In the genomic region with DNA sequence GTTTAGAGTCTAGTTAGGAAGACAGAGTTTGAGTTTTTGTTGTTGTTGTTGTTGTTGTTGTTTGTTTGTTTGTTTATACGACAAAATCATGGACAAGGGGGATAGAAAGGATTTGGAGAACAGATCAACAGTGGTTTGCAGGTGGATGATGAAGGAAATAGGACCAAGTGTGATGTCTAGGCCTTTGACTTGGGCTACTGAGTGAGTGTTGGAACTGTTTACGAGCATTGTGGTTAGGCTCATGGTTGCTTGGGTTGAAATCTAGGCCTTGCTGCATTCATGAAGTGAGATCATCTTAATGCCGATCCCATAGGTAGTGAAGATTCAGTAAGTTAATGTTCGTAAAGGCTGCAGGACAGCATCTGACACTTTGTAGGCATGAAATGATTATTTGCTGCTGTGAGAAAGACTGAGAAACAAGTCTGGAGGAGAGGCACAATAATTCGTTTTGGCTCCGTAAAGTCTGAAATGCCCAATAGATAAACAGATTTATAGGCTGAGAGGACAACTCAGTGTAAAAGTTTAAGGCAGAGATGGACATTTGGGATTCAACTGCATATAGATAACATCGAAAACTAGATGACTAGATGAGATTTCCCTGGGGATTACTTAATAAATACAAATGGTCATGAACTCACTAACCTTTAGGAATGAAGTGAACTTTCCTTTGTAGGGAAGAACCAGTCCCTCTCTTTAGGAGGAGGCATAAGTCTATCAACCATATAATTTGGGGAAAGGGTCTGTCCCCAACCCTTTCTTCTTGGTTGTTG, we compare ENCODE assay signal across 22 cellular contexts.
DNase-seq lines count a peak whose midpoint lies in the region; ATAC-seq, FAIRE-seq and TF ChIP-seq lines count a peak whose summit lies in the region.
"Had no signal": no experiment of that assay in that cellular context is flagged by ENCODE, and none has a peak within 500 bp of the region (broad histone marks: within the 10 kb centered on the region; RNA-seq: fewer than 3 reads in every experiment).

No MANE protein-coding gene starts in this region.

- BruUV-seq in HepG2 (replicated peaks; lab: Mats Ljungman, UMichigan), result no TSS peak

- H3K79me2 ChIP-seq in GM23248 (ENCODE audit: insufficient read depth), result no peaks in the 10 kb centered on the region
- no peaks in the 10 kb centered on the region for H3K79me2 ChIP-seq in HepG2 (ENCODE audit: insufficient read depth, low read length)

- no peak for ATAC-seq in HepG2
- ATAC-seq: A549, T-cell had no signal

- H3K4me1 ChIP-seq in GM23248 (ENCODE audit: insufficient read depth), result peaks cover 36% of the 10 kb centered on the region
- peaks cover 0 to 46% (median 29%) of the 10 kb centered on the region in 4 donors for H3K4me1 ChIP-seq in sigmoid colon
- H3K4me1 ChIP-seq in HepG2 (ENCODE audit: insufficient read depth, low read length), result no peaks in the 10 kb centered on the region

- no peak for TF ChIP-seq RAD21 in HepG2 (CRISPR knock-in tag; IDR thresholded peaks at IDR 0.05)

- WGBS in GM23248 (ENCODE audit: low coverage in 1 of 2, low lambda C conversion rate in 2 of 2, missing lambda C conversion rate in 2 of 2), 2 experiments, result 77 to 79% methylated on average over 7 of the region's 7 CpGs
- WGBS in sigmoid colon, 2 donors, result 74 to 80% methylated on average over 7 of the region's 7 CpGs
- WGBS in HepG2 (ENCODE audit: low lambda C conversion rate), result 12% methylated on average over 7 of the region's 7 CpGs

- no peak overlapping the region for H3K4me3 ChIP-seq in GM23248
- no peak overlapping the region for H3K4me3 ChIP-seq in sigmoid colon
- H3K4me3 ChIP-seq in HepG2 (replicated peaks in 1 of 3; ENCODE audit: insufficient read depth in 1 of 3, low read depth in 2 of 3, low read length in 3 of 3), result no peak overlapping the region
- H3K4me3 ChIP-seq: A549 had no signal

- H3K9me3 ChIP-seq in GM23248 (ENCODE audit: low read depth) (no peaks in the 10 kb centered on the region), sigmoid colon (no peaks in the 10 kb centered on the region), HepG2 (ENCODE audit: low read length) (no peaks in the 10 kb centered on the region)
- H3K9me3 ChIP-seq: A549, SK-N-SH had no signal

- no peak for FAIRE-seq in HepG2 (lab: Jason Lieb, UNC)
- FAIRE-seq: A549, GM12892 had no signal

- TF ChIP-seq POLR2A in sigmoid colon (IDR thresholded peaks at IDR 0.05) (no peak), HepG2 (IDR thresholded peaks at IDR 0.05; ENCODE audit: insufficient read depth in 1 of 2, low read depth in 2 of 2, low read length in 2 of 2) (no peak)

- CTCF ChIA-PET in HepG2 (lab: Yijun Ruan, JAX; ENCODE audit: low intra/inter-chr PET ratio, low total read pairs), result no interaction called here

- peak; percentile 10 for DNase-seq in GM23248
- peak; percentile 39 for DNase-seq in M059J (ENCODE audit: low read depth)
- no peak for DNase-seq in epithelial cell of prostate (ENCODE audit: low read depth, low spot score)
- no peak for DNase-seq in sigmoid colon
- DNase-seq in HepG2 (ENCODE audit: low spot score), result no peak
- DNase-seq in DMS114 treated with DMSO at 0.1 percent for 48 hours (lab: John Stamatoyannopoulos, UW; ENCODE audit: unreplicated experiment), result no peak
- DNase-seq in stimulated activated CD4-positive, alpha-beta T cell treated with anti-CD3 and anti-CD28 coated beads, Interleukin-4, amount 100 ng/mL, for 4 hours, result no peak
- no peak for DNase-seq in NCI-H748 (lab: John Stamatoyannopoulos, UW; ENCODE audit: unreplicated experiment)
- DNase-seq: Calu3; CD4-positive, alpha-beta memory T cell; DMS53; H9; KG1; NCI-H1092; NCI-H1436 treated with DMSO at 0.1 percent for 48 hours; NCI-H2029 treated with DMSO at 0.1 percent for 48 hours; NCI-H446; SHP77; SK-N-SH; T-cell had no signal

- POLR2A ChIA-PET in HepG2 (lab: Yijun Ruan, JAX), result no interaction called here

- H2AFZ ChIP-seq in GM23248 (no peak overlapping the region), HepG2 (ENCODE audit: low read length) (no peak overlapping the region)

- H4K20me1 ChIP-seq in GM23248 (ENCODE audit: insufficient read depth), result no peaks in the 10 kb centered on the region
- H4K20me1 ChIP-seq in HepG2 (ENCODE audit: insufficient read depth, low read length), result no peaks in the 10 kb centered on the region

- H3K9ac ChIP-seq in GM23248, result no peak overlapping the region
- no peak overlapping the region for H3K9ac ChIP-seq in HepG2 (ENCODE audit: insufficient read depth, low read depth, low read length)
- H3K9ac ChIP-seq: SK-N-SH had no signal

- peak overlapping the region; percentile 33 for H3K4me2 ChIP-seq in GM23248 (ENCODE audit: unreplicated experiment)
- no peak overlapping the region for H3K4me2 ChIP-seq in HepG2 (ENCODE audit: low read depth, low read length)
- H3K4me2 ChIP-seq: A549, SK-N-SH had no signal

- no peak for TF ChIP-seq EP300 in sigmoid colon (IDR thresholded peaks at IDR 0.05)
- TF ChIP-seq EP300 in HepG2 (IDR thresholded peaks at IDR 0.05; ENCODE audit: low read depth in 2 of 2, low read length in 2 of 2), result no peak
- no peak for TF ChIP-seq EP300 in HepG2 (CRISPR knock-in tag; IDR thresholded peaks at IDR 0.05; ENCODE audit: borderline replicate concordance)

- H3K27ac ChIP-seq in GM23248 (no peak overlapping the region), epithelial cell of prostate (peak overlapping the region; percentile 38), sigmoid colon (peak overlapping the region in 3 of 4 donors; percentile 46 to 71 (median 64)), HepG2 (ENCODE audit: extremely low read length, insufficient read depth, low read length) (no peak overlapping the region)

- H3K27me3 ChIP-seq in GM23248 (replicated peaks; ENCODE audit: insufficient read depth), result no peaks in the 10 kb centered on the region
- no peaks in the 10 kb centered on the region for H3K27me3 ChIP-seq in sigmoid colon
- H3K27me3 ChIP-seq in HepG2 (ENCODE audit: control insufficient read depth in 1 of 2, insufficient read depth in 2 of 2, low read length in 2 of 2), result no peaks in the 10 kb centered on the region

- in situ Hi-C loops in GM23248 (cut with MboI) (no loop called here), HepG2 (cut with HindIII; ENCODE audit: extremely low pct_ligation_motif_present, low pct_unique_long_range_greater_than_20kb) (no loop called here)

- peaks cover 6% of the 10 kb centered on the region; the same call in 1 of the 2 replicates for H3F3A ChIP-seq in GM23248 (ENCODE audit: insufficient read depth)

- intact Hi-C loops in sigmoid colon (cut with DNase I) (loop anchor here (5.0 kb wide), 1 partner anchor 79 kb away; a partner anchor contains a TSS), HepG2 (cut with micrococcal nuclease; ENCODE audit: unreplicated experiment) (no loop called here)

- H3K9me2 ChIP-seq in GM23248 (ENCODE audit: insufficient read depth), result peaks cover 3% of the 10 kb centered on the region; the same call in 1 of the 2 replicates
- H3K9me2 ChIP-seq: SK-N-SH had no signal

- H3K36me3 ChIP-seq in GM23248 (ENCODE audit: low read depth) (no peaks in the 10 kb centered on the region), sigmoid colon (no peaks in the 10 kb centered on the region), HepG2 (replicated peaks in 1 of 2; ENCODE audit: control insufficient read depth in 1 of 2, insufficient read depth in 2 of 2, low read length in 2 of 2) (no peaks in the 10 kb centered on the region)

- TF ChIP-seq CTCF in sigmoid colon (IDR thresholded peaks at IDR 0.05), result no peak
- TF ChIP-seq CTCF in HepG2 (CRISPR knock-in tag; IDR thresholded peaks at IDR 0.05), result no peak

TF ChIP-seq in HepG2, 621 proteins besides CTCF, POLR2A, EP300 and RAD21:
- TF ChIP-seq PCBP2 (optimal IDR thresholded peaks at IDR 0.05; ENCODE audit: low read depth, low read length, poor library complexity, severe bottlenecking) (no peak), ZNF33B (CRISPR knock-in tag; IDR thresholded peaks at IDR 0.05) (no peak), ZNF619 (CRISPR knock-in tag; IDR thresholded peaks at IDR 0.05) (no peak)

Comparison
In these comparisons a context has a peak if more than half of its experiments do, and no peak if none do; other contexts are left out.
1. DNase-seq: peak in GM23248 (single experiment) and M059J (single experiment); none in epithelial cell of prostate (single experiment), sigmoid colon (single experiment), HepG2 (single experiment), DMS114 treated with DMSO at 0.1 percent for 48 hours (single experiment), stimulated activated CD4-positive, alpha-beta T cell treated with anti-CD3 and anti-CD28 coated beads, Interleukin-4, amount 100 ng/mL, for 4 hours (0 of 2) and NCI-H748 (single experiment).
2. H3K27ac ChIP-seq: peak in epithelial cell of prostate (single experiment) and sigmoid colon (3 of 4); none in GM23248 (single experiment) and HepG2 (single experiment).